In the genomic region with DNA sequence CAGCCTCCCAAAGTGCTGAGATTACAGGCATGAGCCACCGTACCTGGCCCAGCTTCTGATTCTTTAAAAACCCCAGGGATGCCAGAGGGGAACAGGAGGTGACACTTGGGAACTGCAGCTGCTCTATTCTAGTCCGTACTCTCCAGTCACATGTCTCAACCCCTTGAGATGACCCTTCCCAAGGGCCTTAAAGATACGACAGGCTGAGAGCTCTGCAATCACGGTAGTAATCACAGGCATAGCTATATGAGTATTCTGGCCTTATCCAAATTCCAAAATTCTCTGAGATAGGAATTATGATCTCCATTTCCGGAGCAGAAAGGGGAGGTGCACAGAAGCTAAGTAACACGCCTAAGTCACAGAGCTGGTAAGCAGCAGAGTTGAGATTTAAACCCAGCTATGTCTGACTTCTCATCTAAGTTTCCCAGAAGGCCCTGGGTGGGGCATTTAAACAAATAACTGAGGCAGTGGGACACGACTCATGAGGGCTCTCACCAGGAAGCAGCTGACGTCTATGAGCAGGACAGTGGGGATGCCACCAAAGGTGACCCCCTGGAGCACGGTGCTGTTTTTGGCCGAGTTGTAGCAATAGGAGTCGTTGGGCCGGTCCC, we compare ENCODE assay signal across 1 cellular context.
TF ChIP-seq lines count a peak whose summit lies in the region.

No MANE protein-coding gene starts in this region.

TF ChIP-seq in GM23338, 12 proteins besides CTCF, POLR2A, EP300 and RAD21 (continued from another document):
- TF ChIP-seq, protein P1, sequence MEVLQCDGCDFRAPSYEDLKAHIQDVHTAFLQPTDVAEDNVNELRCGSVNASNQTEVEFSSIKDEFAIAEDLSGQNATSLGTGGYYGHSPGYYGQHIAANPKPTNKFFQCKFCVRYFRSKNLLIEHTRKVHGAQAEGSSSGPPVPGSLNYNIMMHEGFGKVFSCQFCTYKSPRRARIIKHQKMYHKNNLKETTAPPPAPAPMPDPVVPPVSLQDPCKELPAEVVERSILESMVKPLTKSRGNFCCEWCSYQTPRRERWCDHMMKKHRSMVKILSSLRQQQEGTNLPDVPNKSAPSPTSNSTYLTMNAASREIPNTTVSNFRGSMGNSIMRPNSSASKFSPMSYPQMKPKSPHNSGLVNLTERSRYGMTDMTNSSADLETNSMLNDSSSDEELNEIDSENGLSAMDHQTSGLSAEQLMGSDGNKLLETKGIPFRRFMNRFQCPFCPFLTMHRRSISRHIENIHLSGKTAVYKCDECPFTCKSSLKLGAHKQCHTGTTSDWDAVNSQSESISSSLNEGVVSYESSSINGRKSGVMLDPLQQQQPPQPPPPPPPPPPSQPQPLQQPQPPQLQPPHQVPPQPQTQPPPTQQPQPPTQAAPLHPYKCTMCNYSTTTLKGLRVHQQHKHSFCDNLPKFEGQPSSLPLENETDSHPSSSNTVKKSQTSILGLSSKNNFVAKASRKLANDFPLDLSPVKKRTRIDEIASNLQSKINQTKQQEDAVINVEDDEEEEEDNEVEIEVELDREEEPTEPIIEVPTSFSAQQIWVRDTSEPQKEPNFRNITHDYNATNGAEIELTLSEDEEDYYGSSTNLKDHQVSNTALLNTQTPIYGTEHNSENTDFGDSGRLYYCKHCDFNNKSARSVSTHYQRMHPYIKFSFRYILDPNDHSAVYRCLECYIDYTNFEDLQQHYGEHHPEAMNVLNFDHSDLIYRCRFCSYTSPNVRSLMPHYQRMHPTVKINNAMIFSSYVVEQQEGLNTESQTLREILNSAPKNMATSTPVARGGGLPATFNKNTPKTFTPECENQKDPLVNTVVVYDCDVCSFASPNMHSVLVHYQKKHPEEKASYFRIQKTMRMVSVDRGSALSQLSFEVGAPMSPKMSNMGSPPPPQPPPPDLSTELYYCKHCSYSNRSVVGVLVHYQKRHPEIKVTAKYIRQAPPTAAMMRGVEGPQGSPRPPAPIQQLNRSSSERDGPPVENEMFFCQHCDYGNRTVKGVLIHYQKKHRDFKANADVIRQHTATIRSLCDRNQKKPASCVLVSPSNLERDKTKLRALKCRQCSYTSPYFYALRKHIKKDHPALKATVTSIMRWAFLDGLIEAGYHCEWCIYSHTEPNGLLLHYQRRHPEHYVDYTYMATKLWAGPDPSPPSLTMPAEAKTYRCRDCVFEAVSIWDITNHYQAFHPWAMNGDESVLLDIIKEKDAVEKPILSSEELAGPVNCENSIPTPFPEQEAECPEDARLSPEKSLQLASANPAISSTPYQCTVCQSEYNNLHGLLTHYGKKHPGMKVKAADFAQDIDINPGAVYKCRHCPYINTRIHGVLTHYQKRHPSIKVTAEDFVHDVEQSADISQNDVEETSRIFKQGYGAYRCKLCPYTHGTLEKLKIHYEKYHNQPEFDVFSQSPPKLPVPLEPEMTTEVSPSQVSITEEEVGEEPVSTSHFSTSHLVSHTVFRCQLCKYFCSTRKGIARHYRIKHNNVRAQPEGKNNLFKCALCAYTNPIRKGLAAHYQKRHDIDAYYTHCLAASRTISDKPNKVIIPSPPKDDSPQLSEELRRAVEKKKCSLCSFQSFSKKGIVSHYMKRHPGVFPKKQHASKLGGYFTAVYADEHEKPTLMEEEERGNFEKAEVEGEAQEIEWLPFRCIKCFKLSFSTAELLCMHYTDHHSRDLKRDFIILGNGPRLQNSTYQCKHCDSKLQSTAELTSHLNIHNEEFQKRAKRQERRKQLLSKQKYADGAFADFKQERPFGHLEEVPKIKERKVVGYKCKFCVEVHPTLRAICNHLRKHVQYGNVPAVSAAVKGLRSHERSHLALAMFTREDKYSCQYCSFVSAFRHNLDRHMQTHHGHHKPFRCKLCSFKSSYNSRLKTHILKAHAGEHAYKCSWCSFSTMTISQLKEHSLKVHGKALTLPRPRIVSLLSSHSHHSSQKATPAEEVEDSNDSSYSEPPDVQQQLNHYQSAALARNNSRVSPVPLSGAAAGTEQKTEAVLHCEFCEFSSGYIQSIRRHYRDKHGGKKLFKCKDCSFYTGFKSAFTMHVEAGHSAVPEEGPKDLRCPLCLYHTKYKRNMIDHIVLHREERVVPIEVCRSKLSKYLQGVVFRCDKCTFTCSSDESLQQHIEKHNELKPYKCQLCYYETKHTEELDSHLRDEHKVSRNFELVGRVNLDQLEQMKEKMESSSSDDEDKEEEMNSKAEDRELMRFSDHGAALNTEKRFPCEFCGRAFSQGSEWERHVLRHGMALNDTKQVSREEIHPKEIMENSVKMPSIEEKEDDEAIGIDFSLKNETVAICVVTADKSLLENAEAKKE (CRISPR knock-in tag; IDR thresholded peaks at IDR 0.05), result no peak
- no peak for TF ChIP-seq ZNF331 (CRISPR knock-in tag; IDR thresholded peaks at IDR 0.05; ENCODE audit: low read depth)
TF ChIP-seq in GM23338: peak in this region for 0.
